Comparison of ENCODE assay signal across 9 cellular contexts in genomic region chr12:110123861-110124183, GRCh38. TPM values are rescaled to one million over a fixed set of nuclear protein-coding genes. Genes with fewer than 3 reads are reported as not detected.
DNase-seq lines count a peak whose midpoint lies in the region; ATAC-seq and TF ChIP-seq lines count a peak whose summit lies in the region.
"Had no signal": no experiment of that assay in that cellular context is flagged by ENCODE, and none has a peak within 500 bp of the region (broad histone marks: within the 10 kb centered on the region; RNA-seq: fewer than 3 reads in every experiment).

No MANE protein-coding gene starts in this region.

- DNase-seq in HFFc6 (no peak), activated B cell treated with CpG ODN at 0.5 μM for 24 hours (no peak), nephron progenitor cell (no peak), hypothalamus (lab: John Stamatoyannopoulos, UW) (no peak), C1 segment of cervical spinal cord (lab: John Stamatoyannopoulos, UW) (no peak), H4 (ENCODE audit: low spot score) (no peak)
- no peak for DNase-seq in stimulated activated naive CD4-positive, alpha-beta T cell (lab: John Stamatoyannopoulos, UW)

- H3K27me3 Mint-ChIP-seq in HFFc6 (ENCODE audit: insufficient read depth) (no peaks in the 10 kb centered on the region), activated B cell treated with CpG ODN at 0.5 μM for 24 hours (no peaks in the 10 kb centered on the region), nephron progenitor cell (ENCODE audit: low read depth, poor library complexity) (peaks cover 35% of the 10 kb centered on the region)

- H3K27ac Mint-ChIP-seq in HFFc6 (no peak overlapping the region), activated B cell treated with CpG ODN at 0.5 μM for 24 hours (no peak overlapping the region), nephron progenitor cell (no peak overlapping the region)

- intact Hi-C loops in activated B cell treated with CpG ODN at 0.5 μM for 24 hours (cut with micrococcal nuclease) = loop anchor here (1.0 kb wide), 4 partner anchors 24 to 307 kb away; partner anchors contain the start of gene C12orf76

- ATAC-seq in GM18498 (IDR thresholded peaks at IDR 0.05; ENCODE audit: unreplicated experiment) (peak; percentile 57), activated B cell treated with CpG ODN at 0.5 μM for 24 hours (ENCODE audit: low read depth) (no peak)

- H3K4me1 Mint-ChIP-seq in HFFc6 (ENCODE audit: low read depth) (peaks cover 20% of the 10 kb centered on the region), activated B cell treated with CpG ODN at 0.5 μM for 24 hours (peaks cover 8% of the 10 kb centered on the region), nephron progenitor cell (peaks cover 26% of the 10 kb centered on the region)
- H3K4me1 Mint-ChIP-seq: stimulated activated naive CD8-positive, alpha-beta T cell treated with anti-CD3 and anti-CD28 coated beads, Interleukin-15, amount 100 ng/mL, for 72 hours had no signal

- POLR2A ChIA-PET in activated B cell treated with CpG ODN at 0.5 μM for 24 hours (lab: Charles Lee) = interaction anchor here (0.6 to 2.1 kb wide), 9 partner anchors 42 to 478 kb away, joined by 3 to 18 read pairs (median 3); partner anchors contain the start of genes ARPC3, ATP2A2, FAM216A and GPN3

- no peak for TF ChIP-seq CTCF in HFFc6 (IDR thresholded peaks at IDR 0.05)
- TF ChIP-seq CTCF in activated B cell treated with CpG ODN at 0.5 μM for 24 hours (IDR thresholded peaks at IDR 0.05) = no peak
- no peak for TF ChIP-seq CTCF in nephron progenitor cell (IDR thresholded peaks at IDR 0.05)

- H3K4me3 Mint-ChIP-seq in HFFc6 (peak overlapping the region; percentile 39), activated B cell treated with CpG ODN at 0.5 μM for 24 hours (peak overlapping the region; percentile 58), nephron progenitor cell (peak overlapping the region; percentile 57)

- CTCF ChIA-PET in activated B cell treated with CpG ODN at 0.5 μM for 24 hours (lab: Charles Lee) = no interaction called here

- H3K9me3 Mint-ChIP-seq in HFFc6 = no peaks in the 10 kb centered on the region
- no peaks in the 10 kb centered on the region for H3K9me3 Mint-ChIP-seq in activated B cell treated with CpG ODN at 0.5 μM for 24 hours
- no peaks in the 10 kb centered on the region for H3K9me3 Mint-ChIP-seq in nephron progenitor cell
- H3K9me3 Mint-ChIP-seq: stimulated activated naive CD8-positive, alpha-beta T cell treated with anti-CD3 and anti-CD28 coated beads, Interleukin-15, amount 100 ng/mL, for 72 hours had no signal

- H3K36me3 Mint-ChIP-seq in HFFc6 (ENCODE audit: low read depth) (no peaks in the 10 kb centered on the region), activated B cell treated with CpG ODN at 0.5 μM for 24 hours (ENCODE audit: low read depth) (peaks cover 2% of the 10 kb centered on the region), nephron progenitor cell (ENCODE audit: low read depth) (peaks cover 16% of the 10 kb centered on the region)

RNA-seq across cellular contexts. Expression of gene IFT81, which starts 0.3 kb away (rescaled TPM):
- 10 to 100 TPM in 5 of 6 experiments, 1 to 10 TPM in 1; 9.4 to 14.4 (median 12.8) TPM for total RNA-seq in HFFc6 (2021; fragmentation: NEBNext Ultra II Directional; extraction: Animal tissue kit (Norgen Biotek cat#: 25700))
- total RNA-seq in activated B cell treated with CpG ODN at 0.5 μM for 24 hours = 4.3 and 4.4 TPM in 2 replicates
- 11.0 and 16.5 TPM in 2 replicates for total RNA-seq in H4 (2014; rRNA removed; shearing (Covaris generic))
